Comparison of ENCODE assay signal across 1 cellular context in the genomic region with DNA sequence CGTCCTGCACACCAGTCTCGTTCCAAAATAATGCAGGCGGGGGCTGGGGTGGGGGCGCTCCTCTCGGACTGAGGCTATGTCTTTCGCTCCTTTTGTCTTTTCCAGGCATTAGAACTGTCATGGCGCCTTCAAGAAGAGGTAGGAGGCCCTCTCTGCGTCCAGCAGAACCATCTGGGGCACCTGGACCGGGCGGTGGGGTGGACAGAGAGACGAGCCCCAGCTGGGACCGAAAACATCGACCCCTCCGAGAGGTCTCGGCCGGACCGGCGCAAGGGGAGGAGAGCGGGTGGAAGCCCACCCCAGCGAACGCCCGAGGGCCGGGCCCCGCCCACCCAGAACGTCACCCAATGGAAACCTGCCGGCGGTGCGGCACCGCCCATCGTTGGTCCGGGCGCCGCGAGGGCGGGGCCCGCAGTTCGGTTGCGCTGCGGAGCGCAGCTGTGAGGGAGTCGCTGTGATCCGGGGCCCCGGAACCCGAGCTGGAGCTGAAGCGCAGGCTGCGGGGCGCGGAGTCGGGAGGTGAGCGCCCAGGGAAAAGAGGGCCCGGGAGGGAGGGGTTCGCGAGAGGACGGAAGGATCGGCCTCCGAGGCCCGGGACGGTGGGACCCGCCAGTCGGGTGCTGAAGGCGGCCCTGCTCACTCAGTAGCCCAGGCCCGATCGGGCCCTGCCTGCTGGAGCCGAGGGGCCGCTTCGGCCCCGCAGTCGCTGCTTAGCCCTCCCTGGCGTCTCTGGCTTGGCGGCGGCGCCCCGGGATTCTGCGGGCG.
TF ChIP-seq lines count a peak whose summit lies in the region.

TSS of gene NRBP1 (plus strand) at position 419 of the 765 bp plus-strand sequence. CDS start 4,643 bp downstream, outside the sequence.

TF ChIP-seq in HepG2, 621 proteins besides CTCF, POLR2A, EP300 and RAD21 (continued from another document and continues in another):
- TF ChIP-seq, protein P1, sequence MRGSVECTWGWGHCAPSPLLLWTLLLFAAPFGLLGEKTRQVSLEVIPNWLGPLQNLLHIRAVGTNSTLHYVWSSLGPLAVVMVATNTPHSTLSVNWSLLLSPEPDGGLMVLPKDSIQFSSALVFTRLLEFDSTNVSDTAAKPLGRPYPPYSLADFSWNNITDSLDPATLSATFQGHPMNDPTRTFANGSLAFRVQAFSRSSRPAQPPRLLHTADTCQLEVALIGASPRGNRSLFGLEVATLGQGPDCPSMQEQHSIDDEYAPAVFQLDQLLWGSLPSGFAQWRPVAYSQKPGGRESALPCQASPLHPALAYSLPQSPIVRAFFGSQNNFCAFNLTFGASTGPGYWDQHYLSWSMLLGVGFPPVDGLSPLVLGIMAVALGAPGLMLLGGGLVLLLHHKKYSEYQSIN (CRISPR knock-in tag; IDR thresholded peaks at IDR 0.05; ENCODE audit: borderline replicate concordance), result no peak
- TF ChIP-seq FOXM1 (CRISPR knock-in tag; IDR thresholded peaks at IDR 0.05) (no peak), KMT2B (CRISPR knock-in tag; IDR thresholded peaks at IDR 0.05) (peak; percentile 84), NR2F1 (CRISPR knock-in tag; IDR thresholded peaks at IDR 0.05) (0 out of 4 replicates have a peak, but pooled peaks of 1 of the 2 experiments have one; percentile 9), TMF1 (CRISPR knock-in tag; IDR thresholded peaks at IDR 0.05; ENCODE audit: low read depth) (no peak), ZSCAN31 (CRISPR knock-in tag; IDR thresholded peaks at IDR 0.05; ENCODE audit: low read depth) (peak; percentile 76; the same call in 1 of the 2 replicates), ZMYM3 (CRISPR knock-in tag; IDR thresholded peaks at IDR 0.05) (peak; percentile 56; the same call in 1 of the 2 replicates), ZFYVE20 (CRISPR knock-in tag; IDR thresholded peaks at IDR 0.05; ENCODE audit: borderline replicate concordance, low read depth) (no peak), FOXC1 (CRISPR knock-in tag; IDR thresholded peaks at IDR 0.05; ENCODE audit: borderline replicate concordance) (peak; percentile 79; the same call in 1 of the 2 replicates), KMT2A (CRISPR knock-in tag; IDR thresholded peaks at IDR 0.05) (peak; percentile 91), NR1H2 (CRISPR knock-in tag; IDR thresholded peaks at IDR 0.05; ENCODE audit: borderline replicate concordance, low read depth) (no peak), ZNF333 (CRISPR knock-in tag; IDR thresholded peaks at IDR 0.05; ENCODE audit: borderline replicate concordance) (peak; percentile 89; the same call in 1 of the 2 replicates), AKAP8 (CRISPR knock-in tag; IDR thresholded peaks at IDR 0.05) (peak; percentile 52), DMAP1 (CRISPR knock-in tag; IDR thresholded peaks at IDR 0.05) (peak; percentile 84), ZNF101 (CRISPR knock-in tag; IDR thresholded peaks at IDR 0.05; ENCODE audit: borderline replicate concordance, low read depth) (no peak; the same call in 1 of the 2 replicates), KLF12 (CRISPR knock-in tag; IDR thresholded peaks at IDR 0.05; ENCODE audit: borderline replicate concordance) (peak; percentile 29), REST (IDR thresholded peaks at IDR 0.05; ENCODE audit: borderline replicate concordance in 1 of 2, low read depth in 1 of 2, low read length in 2 of 2) (peak in 1 of 2 experiments; percentile 49; a peak in 1 of 4 replicates), ARNTL (CRISPR knock-in tag; IDR thresholded peaks at IDR 0.05) (no peak; the same call in 1 of the 2 replicates), JARID2 (CRISPR knock-in tag; IDR thresholded peaks at IDR 0.05; ENCODE audit: insufficient replicate concordance) (no peak), HDAC2 (CRISPR knock-in tag; IDR thresholded peaks at IDR 0.05) (peak; percentile 48), ZNF224 (CRISPR knock-in tag; IDR thresholded peaks at IDR 0.05) (no peak), SKI (IDR thresholded peaks at IDR 0.05; ENCODE audit: partially characterized antibody) (peak; percentile 63), GTF3A (CRISPR knock-in tag; conservative IDR thresholded peaks at IDR 0.05) (no peak), ZMAT3 (CRISPR knock-in tag; conservative IDR thresholded peaks at IDR 0.05) (peak; percentile 95), PCBP1 (IDR thresholded peaks at IDR 0.05; ENCODE audit: borderline replicate concordance, low read depth, low read length) (0 out of 2 replicates have a peak, but pooled peaks have one; percentile 45), MED8 (CRISPR knock-in tag; IDR thresholded peaks at IDR 0.05; ENCODE audit: insufficient replicate concordance) (peak; percentile 93), SP2 (CRISPR knock-in tag; IDR thresholded peaks at IDR 0.05) (peak; percentile 80), DDIT3 (CRISPR knock-in tag; IDR thresholded peaks at IDR 0.05) (0 out of 2 replicates have a peak, but pooled peaks have one; percentile 54), ZNF121 (CRISPR knock-in tag; IDR thresholded peaks at IDR 0.05) (peak; percentile 52; the same call in 1 of the 2 replicates), ZMYM4 (CRISPR knock-in tag; IDR thresholded peaks at IDR 0.05) (peak; percentile 89), GPN1 (CRISPR knock-in tag; IDR thresholded peaks at IDR 0.05; ENCODE audit: borderline replicate concordance) (no peak), ZSCAN12 (CRISPR knock-in tag; IDR thresholded peaks at IDR 0.05) (0 out of 2 replicates have a peak, but pooled peaks have one; percentile 52), ZNF446 (CRISPR knock-in tag; IDR thresholded peaks at IDR 0.05) (peak; percentile 80; the same call in 1 of the 2 replicates), HOXA5 (CRISPR knock-in tag; IDR thresholded peaks at IDR 0.05) (peak; percentile 97), KDM3A (CRISPR knock-in tag; IDR thresholded peaks at IDR 0.05; ENCODE audit: low read depth) (peak; percentile 98), MTF1 (CRISPR knock-in tag; IDR thresholded peaks at IDR 0.05) (no peak), CBFB (CRISPR knock-in tag; IDR thresholded peaks at IDR 0.05) (peak; percentile 63; the same call in 1 of the 2 replicates), CCDC6 (CRISPR knock-in tag; IDR thresholded peaks at IDR 0.05) (peak; percentile 77; the same call in 1 of the 2 replicates), ZNF83 (CRISPR knock-in tag; IDR thresholded peaks at IDR 0.05; ENCODE audit: borderline replicate concordance) (no peak; the same call in 1 of the 2 replicates), ZNF430 (CRISPR knock-in tag; IDR thresholded peaks at IDR 0.05) (peak; percentile 88), KDM1A (CRISPR knock-in tag; IDR thresholded peaks at IDR 0.05) (no peak), ZNF24 (IDR thresholded peaks at IDR 0.05) (no peak), RBM39 (IDR thresholded peaks at IDR 0.05; ENCODE audit: low read depth, low read length, poor library complexity, severe bottlenecking) (peak; percentile 76), ZNF570 (CRISPR knock-in tag; IDR thresholded peaks at IDR 0.05; ENCODE audit: borderline replicate concordance) (no peak; the same call in 1 of the 2 replicates), ZNF790 (CRISPR knock-in tag; IDR thresholded peaks at IDR 0.05; ENCODE audit: borderline replicate concordance) (no peak), MED1 (CRISPR knock-in tag; IDR thresholded peaks at IDR 0.05) (peak; percentile 85), TAF1 (CRISPR knock-in tag; IDR thresholded peaks at IDR 0.05) (peak; percentile 93), ZFP41 (CRISPR knock-in tag; IDR thresholded peaks at IDR 0.05; ENCODE audit: borderline replicate concordance) (no peak; the same call in 1 of the 2 replicates), NR2C2 (CRISPR knock-in tag; IDR thresholded peaks at IDR 0.05; ENCODE audit: borderline replicate concordance) (no peak; the same call in 1 of the 2 replicates)
- TF ChIP-seq, protein P2, sequence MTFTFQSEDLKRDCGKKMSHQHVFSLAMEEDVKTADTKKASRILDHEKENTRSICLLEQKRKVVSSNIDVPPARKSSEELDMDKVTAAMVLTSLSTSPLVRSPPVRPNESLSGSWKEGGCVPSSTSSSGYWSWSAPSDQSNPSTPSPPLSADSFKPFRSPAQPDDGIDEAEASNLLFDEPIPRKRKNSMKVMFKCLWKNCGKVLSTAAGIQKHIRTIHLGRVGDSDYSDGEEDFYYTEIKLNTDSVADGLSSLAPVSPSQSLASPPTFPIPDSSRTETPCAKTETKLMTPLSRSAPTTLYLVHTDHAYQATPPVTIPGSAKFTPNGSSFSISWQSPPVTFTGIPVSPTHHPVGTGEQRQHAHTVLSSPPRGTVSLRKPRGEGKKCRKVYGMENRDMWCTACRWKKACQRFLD (CRISPR knock-in tag; IDR thresholded peaks at IDR 0.05; ENCODE audit: borderline replicate concordance), result peak; percentile 5; the same call in 1 of the 2 replicates
- TF ChIP-seq, protein P3, sequence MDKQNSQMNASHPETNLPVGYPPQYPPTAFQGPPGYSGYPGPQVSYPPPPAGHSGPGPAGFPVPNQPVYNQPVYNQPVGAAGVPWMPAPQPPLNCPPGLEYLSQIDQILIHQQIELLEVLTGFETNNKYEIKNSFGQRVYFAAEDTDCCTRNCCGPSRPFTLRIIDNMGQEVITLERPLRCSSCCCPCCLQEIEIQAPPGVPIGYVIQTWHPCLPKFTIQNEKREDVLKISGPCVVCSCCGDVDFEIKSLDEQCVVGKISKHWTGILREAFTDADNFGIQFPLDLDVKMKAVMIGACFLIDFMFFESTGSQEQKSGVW (CRISPR knock-in tag; IDR thresholded peaks at IDR 0.05; ENCODE audit: borderline replicate concordance), result no peak
- TF ChIP-seq, protein P4, sequence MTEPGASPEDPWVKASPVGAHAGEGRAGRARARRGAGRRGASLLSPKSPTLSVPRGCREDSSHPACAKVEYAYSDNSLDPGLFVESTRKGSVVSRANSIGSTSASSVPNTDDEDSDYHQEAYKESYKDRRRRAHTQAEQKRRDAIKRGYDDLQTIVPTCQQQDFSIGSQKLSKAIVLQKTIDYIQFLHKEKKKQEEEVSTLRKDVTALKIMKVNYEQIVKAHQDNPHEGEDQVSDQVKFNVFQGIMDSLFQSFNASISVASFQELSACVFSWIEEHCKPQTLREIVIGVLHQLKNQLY (CRISPR knock-in tag; IDR thresholded peaks at IDR 0.05), result no peak
- TF ChIP-seq, protein P5, sequence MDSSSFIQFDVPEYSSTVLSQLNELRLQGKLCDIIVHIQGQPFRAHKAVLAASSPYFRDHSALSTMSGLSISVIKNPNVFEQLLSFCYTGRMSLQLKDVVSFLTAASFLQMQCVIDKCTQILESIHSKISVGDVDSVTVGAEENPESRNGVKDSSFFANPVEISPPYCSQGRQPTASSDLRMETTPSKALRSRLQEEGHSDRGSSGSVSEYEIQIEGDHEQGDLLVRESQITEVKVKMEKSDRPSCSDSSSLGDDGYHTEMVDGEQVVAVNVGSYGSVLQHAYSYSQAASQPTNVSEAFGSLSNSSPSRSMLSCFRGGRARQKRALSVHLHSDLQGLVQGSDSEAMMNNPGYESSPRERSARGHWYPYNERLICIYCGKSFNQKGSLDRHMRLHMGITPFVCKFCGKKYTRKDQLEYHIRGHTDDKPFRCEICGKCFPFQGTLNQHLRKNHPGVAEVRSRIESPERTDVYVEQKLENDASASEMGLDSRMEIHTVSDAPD (CRISPR knock-in tag; IDR thresholded peaks at IDR 0.05), result 0 out of 2 replicates have a peak, but pooled peaks have one; percentile 13
- TF ChIP-seq, protein P6, sequence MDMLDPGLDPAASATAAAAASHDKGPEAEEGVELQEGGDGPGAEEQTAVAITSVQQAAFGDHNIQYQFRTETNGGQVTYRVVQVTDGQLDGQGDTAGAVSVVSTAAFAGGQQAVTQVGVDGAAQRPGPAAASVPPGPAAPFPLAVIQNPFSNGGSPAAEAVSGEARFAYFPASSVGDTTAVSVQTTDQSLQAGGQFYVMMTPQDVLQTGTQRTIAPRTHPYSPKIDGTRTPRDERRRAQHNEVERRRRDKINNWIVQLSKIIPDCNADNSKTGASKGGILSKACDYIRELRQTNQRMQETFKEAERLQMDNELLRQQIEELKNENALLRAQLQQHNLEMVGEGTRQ (IDR thresholded peaks at IDR 0.05; ENCODE audit: low read depth, low read length), result no peak
- TF ChIP-seq, protein P6 (CRISPR knock-in tag; IDR thresholded peaks at IDR 0.05; ENCODE audit: borderline replicate concordance), result peak; percentile 36; the same call in 1 of the 2 replicates
- TF ChIP-seq, protein P7, sequence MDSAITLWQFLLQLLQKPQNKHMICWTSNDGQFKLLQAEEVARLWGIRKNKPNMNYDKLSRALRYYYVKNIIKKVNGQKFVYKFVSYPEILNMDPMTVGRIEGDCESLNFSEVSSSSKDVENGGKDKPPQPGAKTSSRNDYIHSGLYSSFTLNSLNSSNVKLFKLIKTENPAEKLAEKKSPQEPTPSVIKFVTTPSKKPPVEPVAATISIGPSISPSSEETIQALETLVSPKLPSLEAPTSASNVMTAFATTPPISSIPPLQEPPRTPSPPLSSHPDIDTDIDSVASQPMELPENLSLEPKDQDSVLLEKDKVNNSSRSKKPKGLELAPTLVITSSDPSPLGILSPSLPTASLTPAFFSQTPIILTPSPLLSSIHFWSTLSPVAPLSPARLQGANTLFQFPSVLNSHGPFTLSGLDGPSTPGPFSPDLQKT (CRISPR knock-in tag; IDR thresholded peaks at IDR 0.05; ENCODE audit: borderline replicate concordance), result no peak
